In genomic region chr18:67359868-67360838, GRCh38 we compare ENCODE assay signal across 8 cellular contexts.
DNase-seq lines count a peak whose midpoint lies in the region; ATAC-seq and TF ChIP-seq lines count a peak whose summit lies in the region.

No MANE protein-coding gene starts in this region.

- H2AFZ ChIP-seq in mammary epithelial cell (ENCODE audit: low read depth, low read length): peak overlapping the region; percentile 59

- in situ Hi-C loops in mammary epithelial cell (cut with MboI; ENCODE audit: low sequenced_read_pairs in 2 of 2): no loop called here

- DNase-seq in HEK293T (ENCODE audit: extremely low spot score) (peak; percentile 3), NCI-H2227 treated with DMSO at 0.1 percent for 48 hours (lab: John Stamatoyannopoulos, UW) (peak; percentile 50), mammary epithelial cell (peak; percentile 92), lung microvascular endothelial cell (ENCODE audit: low read depth in 2 of 2) (peak; percentile 89 to 95), tibial artery (peak; percentile 82 to 84), cortex of kidney (lab: John Stamatoyannopoulos, UW) (no peak), NK-92 (lab: John Stamatoyannopoulos, UW; ENCODE audit: unreplicated experiment) (no peak)

- no TSS peak for BruUV-seq in mammary epithelial cell (replicated peaks; lab: Mats Ljungman, UMichigan)

- H3K36me3 ChIP-seq in mammary epithelial cell (ENCODE audit: insufficient read depth, low read length) (no peaks in the 10 kb centered on the region), tibial artery (no peaks in the 10 kb centered on the region)

- peak overlapping the region; percentile 74 for H3K4me2 ChIP-seq in mammary epithelial cell (ENCODE audit: insufficient read depth, low read depth, low read length)

- intact Hi-C loops in mammary epithelial cell (cut with micrococcal nuclease): loop anchor here (10.0 kb wide), 1 partner anchor 95 kb away; no protein-coding TSS in a partner anchor
- intact Hi-C loops in tibial artery (cut with DNase I; ENCODE audit: low total_unique reads): no loop called here

- H3K4me1 ChIP-seq in mammary epithelial cell (ENCODE audit: insufficient read depth, low read length) (peaks cover 12% of the 10 kb centered on the region), tibial artery (peaks cover 0 to 20% (median 11%) of the 10 kb centered on the region in 4 donors)

- ATAC-seq in GM18505 (IDR thresholded peaks at IDR 0.05; ENCODE audit: unreplicated experiment): peak; percentile 83

- 17% methylated on average over 8 of the region's 8 CpGs for WGBS in mammary epithelial cell (ENCODE audit: low coverage, missing lambda C conversion rate)

- H3K79me2 ChIP-seq in mammary epithelial cell (ENCODE audit: insufficient read depth, low read length): no peaks in the 10 kb centered on the region

- CTCF ChIA-PET in HEK293T (lab: Yijun Ruan, JAX): no interaction called here
- CTCF ChIA-PET in mammary epithelial cell (lab: Charles Lee; ENCODE audit: low non-redundant PET): no interaction called here

- H4K20me1 ChIP-seq in mammary epithelial cell (ENCODE audit: insufficient read depth, low read length): no peaks in the 10 kb centered on the region

- H3K4me3 ChIP-seq in mammary epithelial cell (replicated peaks in 1 of 3; ENCODE audit: insufficient read depth in 1 of 3, low read depth in 2 of 3, low read length in 3 of 3) (peak overlapping the region; percentile 18 to 28 (median 25)), tibial artery (peak overlapping the region; percentile 39 to 49)

- H3K27me3 ChIP-seq in mammary epithelial cell (ENCODE audit: insufficient read depth, low read length): no peaks in the 10 kb centered on the region
- H3K27me3 ChIP-seq in tibial artery: no peaks in the 10 kb centered on the region

- H3K27ac ChIP-seq in mammary epithelial cell (ENCODE audit: insufficient read depth, low read depth, low read length) (peak overlapping the region; percentile 61), tibial artery (peak overlapping the region; percentile 77 to 80)

- TF ChIP-seq CTCF in mammary epithelial cell (conservative IDR thresholded peaks at IDR 0.05 in 1 of 2, IDR thresholded peaks at IDR 0.05 in 1 of 2; ENCODE audit: extremely low read depth in 1 of 2, insufficient read depth in 1 of 2, low read depth in 1 of 2, low read length in 2 of 2) (no peak), tibial artery (IDR thresholded peaks at IDR 0.05) (no peak)

- H3K9ac ChIP-seq in mammary epithelial cell (ENCODE audit: insufficient read depth, low read length): peak overlapping the region; percentile 53

- H3K9me3 ChIP-seq in mammary epithelial cell (replicated peaks; ENCODE audit: insufficient read depth, low read length) (no peaks in the 10 kb centered on the region), tibial artery (no peaks in the 10 kb centered on the region)

- no peak for TF ChIP-seq POLR2A in GM18505 (IDR thresholded peaks at IDR 0.05; ENCODE audit: borderline replicate concordance, extremely low read depth, insufficient read depth, insufficient read length)

- dilution Hi-C loops in mammary epithelial cell (cut with HindIII; ENCODE audit: low sequenced_read_pairs): no loop called here

- POLR2A ChIA-PET in HEK293T (lab: Yijun Ruan, JAX): no interaction called here

TF ChIP-seq in HEK293T, 16 proteins besides CTCF, POLR2A, EP300 and RAD21:
- TF ChIP-seq SP1 (IDR thresholded peaks at IDR 0.05): no peak

Comparison
In these comparisons a context has a peak if more than half of its experiments do, and no peak if none do; other contexts are left out.
1. DNase-seq: peak in HEK293T (single experiment), NCI-H2227 treated with DMSO at 0.1 percent for 48 hours (single experiment), mammary epithelial cell (single experiment), lung microvascular endothelial cell (2 of 2) and tibial artery (2 of 2); none in cortex of kidney (single experiment) and NK-92 (single experiment).